Comparison of ENCODE assay signal across 1 cellular context in genomic region chr20:46704714-46705377, GRCh38.
TF ChIP-seq lines count a peak whose summit lies in the region.

No MANE protein-coding gene starts in this region.

TF ChIP-seq in SK-N-SH treated with all-trans-retinoic acid at 6 μM for 48 hours, 23 proteins besides CTCF, POLR2A, EP300 and RAD21:
- TF ChIP-seq PPARA (CRISPR knock-in tag; IDR thresholded peaks at IDR 0.05; ENCODE audit: borderline replicate concordance) (no peak), ZNF70 (CRISPR knock-in tag; IDR thresholded peaks at IDR 0.05) (no peak), ZC3H10 (CRISPR knock-in tag; IDR thresholded peaks at IDR 0.05) (no peak), CSDC2 (CRISPR knock-in tag; IDR thresholded peaks at IDR 0.05) (no peak), ARNTL (CRISPR knock-in tag; IDR thresholded peaks at IDR 0.05; ENCODE audit: borderline replicate concordance, low read depth) (no peak), ZNF565 (CRISPR knock-in tag; conservative IDR thresholded peaks at IDR 0.05; ENCODE audit: low read depth) (no peak), TCF4 (CRISPR knock-in tag; IDR thresholded peaks at IDR 0.05; ENCODE audit: borderline replicate concordance) (no peak), ZFP3 (CRISPR knock-in tag; IDR thresholded peaks at IDR 0.05) (no peak)
TF ChIP-seq in SK-N-SH treated with all-trans-retinoic acid at 6 μM for 48 hours: peak in this region for 0.
